In the genomic region with DNA sequence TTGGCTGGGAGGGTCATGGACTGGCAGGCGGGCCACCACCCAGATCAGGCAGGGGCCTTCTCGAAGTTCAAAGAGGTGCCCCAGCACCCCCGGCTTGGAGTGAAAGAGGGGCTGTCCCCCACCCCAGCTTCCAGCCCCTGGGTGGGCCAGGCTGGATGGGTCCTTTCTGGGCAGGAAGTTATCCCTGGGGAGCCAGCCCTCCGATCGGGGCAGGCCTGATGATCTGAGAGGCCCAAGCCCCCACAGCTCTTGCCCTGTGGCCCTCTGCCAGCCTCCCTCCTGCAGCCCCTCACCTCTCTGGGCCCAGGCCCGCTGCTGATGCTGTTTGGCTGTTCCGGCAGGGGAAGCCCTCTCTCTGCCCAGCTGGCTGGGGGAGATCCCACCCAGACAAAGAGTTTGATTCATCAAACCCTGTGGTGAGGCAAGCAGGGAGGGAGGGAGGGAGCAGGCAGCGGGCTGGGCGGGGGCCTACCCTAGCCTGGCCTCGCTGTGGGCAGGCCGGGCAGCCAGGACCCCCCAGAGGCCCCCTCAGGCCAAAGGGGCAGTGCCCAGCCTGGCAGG, we compare ENCODE assay signal across 1 cellular context.
TF ChIP-seq lines count a peak whose summit lies in the region.

No MANE protein-coding gene starts in this region.

TF ChIP-seq in GM23338, 12 proteins besides CTCF, POLR2A, EP300 and RAD21 (continued from another document):
- TF ChIP-seq EZH2 (IDR thresholded peaks at IDR 0.05; ENCODE audit: low read depth, unreplicated experiment) (no peak), POLR2AphosphoS5 (IDR thresholded peaks at IDR 0.05; ENCODE audit: low read depth) (no peak), JUNB (IDR thresholded peaks at IDR 0.05; ENCODE audit: unreplicated experiment) (no peak), ZNF331 (CRISPR knock-in tag; IDR thresholded peaks at IDR 0.05; ENCODE audit: low read depth) (no peak), NANOG (IDR thresholded peaks at IDR 0.05; ENCODE audit: borderline replicate concordance) (no peak), CREB1 (CRISPR knock-in tag; IDR thresholded peaks at IDR 0.05; ENCODE audit: low read depth) (no peak)
- TF ChIP-seq, protein P1, sequence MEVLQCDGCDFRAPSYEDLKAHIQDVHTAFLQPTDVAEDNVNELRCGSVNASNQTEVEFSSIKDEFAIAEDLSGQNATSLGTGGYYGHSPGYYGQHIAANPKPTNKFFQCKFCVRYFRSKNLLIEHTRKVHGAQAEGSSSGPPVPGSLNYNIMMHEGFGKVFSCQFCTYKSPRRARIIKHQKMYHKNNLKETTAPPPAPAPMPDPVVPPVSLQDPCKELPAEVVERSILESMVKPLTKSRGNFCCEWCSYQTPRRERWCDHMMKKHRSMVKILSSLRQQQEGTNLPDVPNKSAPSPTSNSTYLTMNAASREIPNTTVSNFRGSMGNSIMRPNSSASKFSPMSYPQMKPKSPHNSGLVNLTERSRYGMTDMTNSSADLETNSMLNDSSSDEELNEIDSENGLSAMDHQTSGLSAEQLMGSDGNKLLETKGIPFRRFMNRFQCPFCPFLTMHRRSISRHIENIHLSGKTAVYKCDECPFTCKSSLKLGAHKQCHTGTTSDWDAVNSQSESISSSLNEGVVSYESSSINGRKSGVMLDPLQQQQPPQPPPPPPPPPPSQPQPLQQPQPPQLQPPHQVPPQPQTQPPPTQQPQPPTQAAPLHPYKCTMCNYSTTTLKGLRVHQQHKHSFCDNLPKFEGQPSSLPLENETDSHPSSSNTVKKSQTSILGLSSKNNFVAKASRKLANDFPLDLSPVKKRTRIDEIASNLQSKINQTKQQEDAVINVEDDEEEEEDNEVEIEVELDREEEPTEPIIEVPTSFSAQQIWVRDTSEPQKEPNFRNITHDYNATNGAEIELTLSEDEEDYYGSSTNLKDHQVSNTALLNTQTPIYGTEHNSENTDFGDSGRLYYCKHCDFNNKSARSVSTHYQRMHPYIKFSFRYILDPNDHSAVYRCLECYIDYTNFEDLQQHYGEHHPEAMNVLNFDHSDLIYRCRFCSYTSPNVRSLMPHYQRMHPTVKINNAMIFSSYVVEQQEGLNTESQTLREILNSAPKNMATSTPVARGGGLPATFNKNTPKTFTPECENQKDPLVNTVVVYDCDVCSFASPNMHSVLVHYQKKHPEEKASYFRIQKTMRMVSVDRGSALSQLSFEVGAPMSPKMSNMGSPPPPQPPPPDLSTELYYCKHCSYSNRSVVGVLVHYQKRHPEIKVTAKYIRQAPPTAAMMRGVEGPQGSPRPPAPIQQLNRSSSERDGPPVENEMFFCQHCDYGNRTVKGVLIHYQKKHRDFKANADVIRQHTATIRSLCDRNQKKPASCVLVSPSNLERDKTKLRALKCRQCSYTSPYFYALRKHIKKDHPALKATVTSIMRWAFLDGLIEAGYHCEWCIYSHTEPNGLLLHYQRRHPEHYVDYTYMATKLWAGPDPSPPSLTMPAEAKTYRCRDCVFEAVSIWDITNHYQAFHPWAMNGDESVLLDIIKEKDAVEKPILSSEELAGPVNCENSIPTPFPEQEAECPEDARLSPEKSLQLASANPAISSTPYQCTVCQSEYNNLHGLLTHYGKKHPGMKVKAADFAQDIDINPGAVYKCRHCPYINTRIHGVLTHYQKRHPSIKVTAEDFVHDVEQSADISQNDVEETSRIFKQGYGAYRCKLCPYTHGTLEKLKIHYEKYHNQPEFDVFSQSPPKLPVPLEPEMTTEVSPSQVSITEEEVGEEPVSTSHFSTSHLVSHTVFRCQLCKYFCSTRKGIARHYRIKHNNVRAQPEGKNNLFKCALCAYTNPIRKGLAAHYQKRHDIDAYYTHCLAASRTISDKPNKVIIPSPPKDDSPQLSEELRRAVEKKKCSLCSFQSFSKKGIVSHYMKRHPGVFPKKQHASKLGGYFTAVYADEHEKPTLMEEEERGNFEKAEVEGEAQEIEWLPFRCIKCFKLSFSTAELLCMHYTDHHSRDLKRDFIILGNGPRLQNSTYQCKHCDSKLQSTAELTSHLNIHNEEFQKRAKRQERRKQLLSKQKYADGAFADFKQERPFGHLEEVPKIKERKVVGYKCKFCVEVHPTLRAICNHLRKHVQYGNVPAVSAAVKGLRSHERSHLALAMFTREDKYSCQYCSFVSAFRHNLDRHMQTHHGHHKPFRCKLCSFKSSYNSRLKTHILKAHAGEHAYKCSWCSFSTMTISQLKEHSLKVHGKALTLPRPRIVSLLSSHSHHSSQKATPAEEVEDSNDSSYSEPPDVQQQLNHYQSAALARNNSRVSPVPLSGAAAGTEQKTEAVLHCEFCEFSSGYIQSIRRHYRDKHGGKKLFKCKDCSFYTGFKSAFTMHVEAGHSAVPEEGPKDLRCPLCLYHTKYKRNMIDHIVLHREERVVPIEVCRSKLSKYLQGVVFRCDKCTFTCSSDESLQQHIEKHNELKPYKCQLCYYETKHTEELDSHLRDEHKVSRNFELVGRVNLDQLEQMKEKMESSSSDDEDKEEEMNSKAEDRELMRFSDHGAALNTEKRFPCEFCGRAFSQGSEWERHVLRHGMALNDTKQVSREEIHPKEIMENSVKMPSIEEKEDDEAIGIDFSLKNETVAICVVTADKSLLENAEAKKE (CRISPR knock-in tag; IDR thresholded peaks at IDR 0.05): no peak
- TF ChIP-seq, protein P2, sequence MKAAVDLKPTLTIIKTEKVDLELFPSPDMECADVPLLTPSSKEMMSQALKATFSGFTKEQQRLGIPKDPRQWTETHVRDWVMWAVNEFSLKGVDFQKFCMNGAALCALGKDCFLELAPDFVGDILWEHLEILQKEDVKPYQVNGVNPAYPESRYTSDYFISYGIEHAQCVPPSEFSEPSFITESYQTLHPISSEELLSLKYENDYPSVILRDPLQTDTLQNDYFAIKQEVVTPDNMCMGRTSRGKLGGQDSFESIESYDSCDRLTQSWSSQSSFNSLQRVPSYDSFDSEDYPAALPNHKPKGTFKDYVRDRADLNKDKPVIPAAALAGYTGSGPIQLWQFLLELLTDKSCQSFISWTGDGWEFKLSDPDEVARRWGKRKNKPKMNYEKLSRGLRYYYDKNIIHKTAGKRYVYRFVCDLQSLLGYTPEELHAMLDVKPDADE (IDR thresholded peaks at IDR 0.05): no peak
